ENCODE assay signal across 8 cellular contexts in genomic region chr5:139651863-139652787, GRCh38. TPM values are rescaled to one million over a fixed set of nuclear protein-coding genes. Genes with fewer than 3 reads are reported as not detected.
DNase-seq lines count a peak whose midpoint lies in the region; ATAC-seq, FAIRE-seq and TF ChIP-seq lines count a peak whose summit lies in the region.

No MANE protein-coding gene starts in this region.

- H3K4me1 ChIP-seq in BLaER1, result peaks cover 75% of the 10 kb centered on the region
- H3K4me1 ChIP-seq in SJCRH30, result peaks cover 52% of the 10 kb centered on the region
- peaks cover 66% of the 10 kb centered on the region for H3K4me1 ChIP-seq in astrocyte (ENCODE audit: insufficient read depth, low read length)
- peaks cover 0 to 85% of the 10 kb centered on the region in 2 donors for H3K4me1 ChIP-seq in right atrium auricular region

- peak; percentile 82 for DNase-seq in GM19240 (ENCODE audit: insufficient read length, low spot score)
- DNase-seq in SJCRH30, result peak; percentile 89 to 92
- peak; percentile 94 for DNase-seq in astrocyte (ENCODE audit: low read depth)
- peak; percentile 89 for DNase-seq in right atrium auricular region (ENCODE audit: low spot score)
- peak; percentile 90 for DNase-seq in posterior vena cava (ENCODE audit: low spot score)
- DNase-seq in DMS79 treated with DMSO at 0.1 percent for 48 hours (lab: John Stamatoyannopoulos, UW), result no peak

- peak overlapping the region; percentile 100 for H3K4me3 Mint-ChIP-seq in astrocyte (ENCODE audit: unreplicated experiment)

- H3K27ac ChIP-seq in BLaER1 (peak overlapping the region; percentile 70), SJCRH30 (peak overlapping the region; percentile 79), astrocyte (ENCODE audit: low read depth, low read length) (peak overlapping the region; percentile 94), right atrium auricular region (peak overlapping the region; percentile 94 to 97)

- peaks cover 8% of the 10 kb centered on the region for H3K36me3 Mint-ChIP-seq in astrocyte (ENCODE audit: low read depth, unreplicated experiment)

- H3K4me3 ChIP-seq in BLaER1 (peak overlapping the region; percentile 97), SJCRH30 (peak overlapping the region; percentile 92), astrocyte (ENCODE audit: insufficient read depth, low read depth, low read length) (peak overlapping the region; percentile 41), right atrium auricular region (peak overlapping the region; percentile 12 to 94)

- H3K9ac ChIP-seq in BLaER1 (peak overlapping the region; percentile 65; the same call in 1 of the 2 replicates), astrocyte (ENCODE audit: low read length) (peak overlapping the region; percentile 88)

- peak; percentile 39 for ATAC-seq in HG03354 (IDR thresholded peaks at IDR 0.05; ENCODE audit: poor library complexity, severe bottlenecking, unreplicated experiment)

- no peaks in the 10 kb centered on the region for H3K27me3 Mint-ChIP-seq in astrocyte (ENCODE audit: low read depth, unreplicated experiment)

- no peaks in the 10 kb centered on the region for H3K9me3 ChIP-seq in BLaER1
- H3K9me3 ChIP-seq in SJCRH30 (replicated peaks), result no peaks in the 10 kb centered on the region
- no peaks in the 10 kb centered on the region for H3K9me3 ChIP-seq in astrocyte (ENCODE audit: insufficient read depth, low read depth, low read length)
- no peaks in the 10 kb centered on the region for H3K9me3 ChIP-seq in right atrium auricular region

- H3K79me2 ChIP-seq in astrocyte (ENCODE audit: insufficient read depth, low read length), result peaks cover 89% of the 10 kb centered on the region

- H3K27me3 ChIP-seq in BLaER1 (no peaks in the 10 kb centered on the region), SJCRH30 (no peaks in the 10 kb centered on the region), astrocyte (ENCODE audit: insufficient read depth, low read length) (no peaks in the 10 kb centered on the region), right atrium auricular region (no peaks in the 10 kb centered on the region)

- no peak overlapping the region for H2AFZ ChIP-seq in astrocyte (ENCODE audit: low read depth, low read length)

- H3K27ac Mint-ChIP-seq in astrocyte (ENCODE audit: unreplicated experiment), result peak overlapping the region; percentile 94

- peaks cover 40% of the 10 kb centered on the region for H3K4me1 Mint-ChIP-seq in astrocyte (ENCODE audit: low read depth, unreplicated experiment)

- no peak for TF ChIP-seq CTCF in astrocyte (IDR thresholded peaks at IDR 0.05; ENCODE audit: insufficient read depth, low read depth, low read length)
- no peak for TF ChIP-seq CTCF in right atrium auricular region (IDR thresholded peaks at IDR 0.05)

- H3K4me2 ChIP-seq in BLaER1 (peak overlapping the region; percentile 93), astrocyte (ENCODE audit: low read length) (peak overlapping the region; percentile 87)

- H4K20me1 ChIP-seq in BLaER1 (peaks cover 82% of the 10 kb centered on the region), astrocyte (ENCODE audit: insufficient read depth, low read length) (peaks cover 59% of the 10 kb centered on the region)

- intact Hi-C loops in posterior vena cava (cut with DNase I), result loop anchor here in 1 of 2 donors (2.0 to 5.0 kb wide), 2 partner anchors 15 to 95 kb away; no protein-coding TSS in a partner anchor

- H3K36me3 ChIP-seq in BLaER1 (no peaks in the 10 kb centered on the region; the same call in 1 of the 2 replicates), SJCRH30 (0 out of 2 replicates have a peak, but pooled peaks cover 2% of the 10 kb centered on the region), astrocyte (ENCODE audit: insufficient read depth, low read length) (no peaks in the 10 kb centered on the region), right atrium auricular region (no peaks in the 10 kb centered on the region)

- FAIRE-seq in astrocyte (lab: Jason Lieb, UNC), result peak; percentile 29

- peaks cover 2% of the 10 kb centered on the region for H3K9me3 Mint-ChIP-seq in astrocyte (ENCODE audit: unreplicated experiment)

RNA-seq across cellular contexts. Expression of gene CXXC5, which starts 4.0 kb away (rescaled TPM):
- 76.8 and 81.4 TPM in 2 replicates for total RNA-seq in SJCRH30 (2014; rRNA removed; shearing (Covaris generic))
- 151 and 185 TPM in 2 replicates for total RNA-seq in astrocyte
- total RNA-seq in right atrium auricular region, result 10 to 100 TPM; 57.9 to 59.5 TPM
- total RNA-seq in posterior vena cava, result 10 to 100 TPM; 48.9 to 49.1 TPM

Comparison
In these comparisons a context has a peak if more than half of its experiments do, and no peak if none do; other contexts are left out.
1. H3K4me3 ChIP-seq: peak in every context shown above with its lines; median percentile 97 in BLaER1; 92 in SJCRH30; 53 in right atrium auricular region; 41 in astrocyte.